In the genomic region with DNA sequence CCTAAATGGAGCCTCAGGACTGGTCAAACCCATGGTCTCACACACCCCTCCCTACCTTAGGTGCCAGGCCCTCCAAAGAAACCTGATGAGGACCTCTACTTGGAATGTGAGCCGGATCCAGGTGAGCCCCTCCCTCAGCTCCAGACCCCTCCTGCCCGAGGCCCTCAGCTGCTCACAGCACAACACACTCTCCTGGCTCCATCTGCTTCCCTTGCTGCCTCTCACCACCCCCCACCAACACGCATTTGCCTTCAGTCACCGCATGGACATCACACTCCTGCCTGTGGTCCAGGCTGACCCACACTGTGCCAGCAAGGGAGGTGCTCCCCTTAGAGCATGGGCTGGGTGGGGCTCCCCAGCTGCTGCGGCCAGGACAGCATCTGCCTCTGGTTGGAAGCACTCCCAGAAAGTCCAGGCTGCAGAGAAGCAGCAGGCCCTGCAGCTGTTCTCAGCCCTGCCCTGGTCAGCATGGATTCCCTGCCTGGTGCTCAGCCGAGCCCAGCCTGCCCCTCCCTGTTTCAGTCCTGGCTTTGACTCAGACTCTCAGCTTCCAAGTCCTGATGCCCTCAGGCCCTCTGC, we compare ENCODE assay signal across 9 cellular contexts. TPM values are rescaled to one million over a fixed set of nuclear protein-coding genes. Genes with fewer than 3 reads are reported as not detected.
DNase-seq lines count a peak whose midpoint lies in the region; ATAC-seq, FAIRE-seq and TF ChIP-seq lines count a peak whose summit lies in the region.
"Had no signal": no experiment of that assay in that cellular context is flagged by ENCODE, and none has a peak within 500 bp of the region (broad histone marks: within the 10 kb centered on the region; RNA-seq: fewer than 3 reads in every experiment).

No MANE protein-coding gene starts in this region.

- H3K4me3 Mint-ChIP-seq in activated naive CD8-positive, alpha-beta T cell treated with anti-CD3 and anti-CD28 coated beads for 36 hours: no peak overlapping the region
- H3K4me3 Mint-ChIP-seq: naive B cell had no signal

- WGBS in right cardiac atrium: 38% methylated on average over 6 of the region's 6 CpGs

- FAIRE-seq in GM19239 (lab: Jason Lieb, UNC): no peak

- intact Hi-C loops in right cardiac atrium (cut with DNase I): no loop called here

- peak; percentile 90 for DNase-seq in HFF-Myc (ENCODE audit: extremely low read depth, low read depth)
- DNase-seq in amniotic epithelial cell (ENCODE audit: low read depth): peak; percentile 86
- peak; percentile 90 to 95 (median 93) for DNase-seq in right cardiac atrium
- DNase-seq in skeletal muscle cell (ENCODE audit: low read depth): peak; percentile 94
- no peak for DNase-seq in activated T-cell treated with anti-CD3 and anti-CD28 coated beads for 4 hours
- no peak for DNase-seq in GM19239 (ENCODE audit: insufficient read length, low spot score)
- DNase-seq in activated naive CD8-positive, alpha-beta T cell treated with anti-CD3 and anti-CD28 coated beads for 36 hours: no peak
- DNase-seq: naive B cell had no signal

- H3K4me3 ChIP-seq in HFF-Myc (replicated peaks; ENCODE audit: low read depth, low read length) (no peak overlapping the region), right cardiac atrium (ENCODE audit: low read length) (no peak overlapping the region), skeletal muscle cell (ENCODE audit: low read depth, low read length) (peak overlapping the region; percentile 7)

- H3K36me3 Mint-ChIP-seq in activated naive CD8-positive, alpha-beta T cell treated with anti-CD3 and anti-CD28 coated beads for 36 hours: no peaks in the 10 kb centered on the region
- H3K36me3 Mint-ChIP-seq: naive B cell had no signal

- H3K27ac Mint-ChIP-seq in activated naive CD8-positive, alpha-beta T cell treated with anti-CD3 and anti-CD28 coated beads for 36 hours: no peak overlapping the region

- H3K4me1 ChIP-seq in right cardiac atrium (ENCODE audit: control insufficient read depth, insufficient read depth, low read length): peaks cover 13% of the 10 kb centered on the region

- TF ChIP-seq CTCF in HFF-Myc (IDR thresholded peaks at IDR 0.05; ENCODE audit: low read depth, low read length, missing control alignments): no peak

- H3K27ac ChIP-seq in right cardiac atrium (ENCODE audit: low read length): peak overlapping the region; percentile 33

- no peaks in the 10 kb centered on the region for H3K9me3 ChIP-seq in right cardiac atrium (ENCODE audit: control insufficient read depth, low read length)

- no peaks in the 10 kb centered on the region for H3K27me3 Mint-ChIP-seq in activated naive CD8-positive, alpha-beta T cell treated with anti-CD3 and anti-CD28 coated beads for 36 hours
- H3K27me3 Mint-ChIP-seq: naive B cell had no signal

- H3K9me3 Mint-ChIP-seq in activated naive CD8-positive, alpha-beta T cell treated with anti-CD3 and anti-CD28 coated beads for 36 hours: no peaks in the 10 kb centered on the region
- H3K9me3 Mint-ChIP-seq: naive B cell had no signal

- peaks cover 14% of the 10 kb centered on the region for H3K4me1 Mint-ChIP-seq in activated naive CD8-positive, alpha-beta T cell treated with anti-CD3 and anti-CD28 coated beads for 36 hours

- peak; percentile 72 to 76 for ATAC-seq in right cardiac atrium
- no peak for ATAC-seq in HG03457 (IDR thresholded peaks at IDR 0.05; ENCODE audit: unreplicated experiment)

- no peaks in the 10 kb centered on the region for H3K27me3 ChIP-seq in right cardiac atrium (ENCODE audit: control insufficient read depth, insufficient read depth)

RNA-seq across cellular contexts. Expression of a gene that starts 15.1 kb away (rescaled TPM):
- total RNA-seq in right cardiac atrium: under 1 TPM in 3 of 4 donors, not detected in 1; 0.34 to 0.75 (median 0.62) TPM
- polyA plus RNA-seq in right cardiac atrium: 0.29 TPM
- 1 to 10 TPM in 1 of 2 experiments, under 1 TPM in 1; 0.74 to 1.2 TPM for total RNA-seq in activated naive CD8-positive, alpha-beta T cell treated with anti-CD3 and anti-CD28 coated beads for 36 hours

RNA-seq across cellular contexts. Expression of a gene that starts 23.4 kb away (rescaled TPM):
- 10 to 100 TPM in 2 of 4 donors, 1 to 10 TPM in 2; 6.8 to 15.6 (median 12.3) TPM for total RNA-seq in right cardiac atrium
- polyA plus RNA-seq in right cardiac atrium: 13.2 TPM
- total RNA-seq in activated naive CD8-positive, alpha-beta T cell treated with anti-CD3 and anti-CD28 coated beads for 36 hours: 10 to 100 TPM; 18.1 to 19.8 TPM

Comparison
In these comparisons a context has a peak if more than half of its experiments do, and no peak if none do; other contexts are left out.
1. DNase-seq: peak in HFF-Myc (single experiment), amniotic epithelial cell (single experiment), right cardiac atrium (3 of 3) and skeletal muscle cell (single experiment); none in activated T-cell treated with anti-CD3 and anti-CD28 coated beads for 4 hours (single experiment), GM19239 (single experiment) and activated naive CD8-positive, alpha-beta T cell treated with anti-CD3 and anti-CD28 coated beads for 36 hours (single experiment).